ENCODE assay signal across 9 cellular contexts in genomic region chr11:65917434-65918210, GRCh38. TPM values are rescaled to one million over a fixed set of nuclear protein-coding genes. Genes with fewer than 3 reads are reported as not detected.
DNase-seq lines count a peak whose midpoint lies in the region; TF ChIP-seq lines count a peak whose summit lies in the region.
"Had no signal": no experiment of that assay in that cellular context is flagged by ENCODE, and none has a peak within 500 bp of the region (broad histone marks: within the 10 kb centered on the region; RNA-seq: fewer than 3 reads in every experiment).

No MANE protein-coding gene starts in this region.

- no peak for TF ChIP-seq POLR2A in Peyer's patch (IDR thresholded peaks at IDR 0.05)
- TF ChIP-seq POLR2A in ovary (IDR thresholded peaks at IDR 0.05), result no peak

- intact Hi-C loops in Caco-2 (cut with micrococcal nuclease; ENCODE audit: unreplicated experiment) (loop anchor here (2.0 to 5.0 kb wide), 2 partner anchors 27 to 45 kb away; partner anchors contain the start of genes CCDC85B and SART1), ovary (cut with DNase I) (loop anchor here in 1 of 4 donors (2.0 kb wide), 1 partner anchor 29 kb away; the partner anchor contains the start of gene FIBP)

- no peaks in the 10 kb centered on the region for H3K27me3 ChIP-seq in Caco-2 (replicated peaks; ENCODE audit: control insufficient read depth, insufficient read depth, low read length)
- no peaks in the 10 kb centered on the region for H3K27me3 ChIP-seq in Peyer's patch
- no peaks in the 10 kb centered on the region for H3K27me3 ChIP-seq in ovary

- no peaks in the 10 kb centered on the region; the same call in 1 of the 2 replicates for H3K36me3 ChIP-seq in Caco-2 (ENCODE audit: control insufficient read depth, insufficient read depth, low read length)
- peaks cover 0 to 13% (median 0%) of the 10 kb centered on the region in 3 donors for H3K36me3 ChIP-seq in Peyer's patch
- no peaks in the 10 kb centered on the region for H3K36me3 ChIP-seq in ovary

- H3K9me3 Mint-ChIP-seq in Caco-2 (ENCODE audit: unreplicated experiment), result no peaks in the 10 kb centered on the region

- TF ChIP-seq EP300 in ovary (IDR thresholded peaks at IDR 0.05), result no peak

- POLR2A ChIA-PET in Caco-2 (lab: Charles Lee), result interaction anchor here (0.5 to 0.6 kb wide), 2 partner anchors 16 to 29 kb away, joined by 3 to 5 read pairs; partner anchors contain the start of gene FIBP

- H3K4me3 Mint-ChIP-seq in Caco-2 (ENCODE audit: unreplicated experiment), result peak overlapping the region; percentile 90

- H3K36me3 Mint-ChIP-seq in Caco-2 (ENCODE audit: insufficient read depth, unreplicated experiment), result peaks cover 19% of the 10 kb centered on the region

- no TSS peak for BruUV-seq in Caco-2 (replicated peaks; lab: Mats Ljungman, UMichigan)

- H3K27ac Mint-ChIP-seq in Caco-2 (ENCODE audit: unreplicated experiment), result peak overlapping the region; percentile 68

- no peak for TF ChIP-seq CTCF in Caco-2 (IDR thresholded peaks at IDR 0.05; ENCODE audit: insufficient read depth in 1 of 2, low read depth in 1 of 2, low read length in 1 of 2, severe bottlenecking in 1 of 2, unreplicated experiment in 1 of 2)
- TF ChIP-seq CTCF in Peyer's patch (IDR thresholded peaks at IDR 0.05), result no peak
- no peak for TF ChIP-seq CTCF in ovary (IDR thresholded peaks at IDR 0.05)

- H3K4me3 ChIP-seq in Caco-2 (ENCODE audit: low read depth, low read length) (peak overlapping the region; percentile 84), Peyer's patch (peak overlapping the region; percentile 92 to 99 (median 96)), ovary (peak overlapping the region; percentile 92)

- H3K27me3 Mint-ChIP-seq in Caco-2 (ENCODE audit: insufficient read depth, unreplicated experiment), result no peaks in the 10 kb centered on the region

- 57 to 63% (median 61%) methylated on average over 29 to 35 of the region's 35 CpGs for WGBS in ovary, 3 donors

- peaks cover 15% of the 10 kb centered on the region for H3K4me1 ChIP-seq in Caco-2
- H3K4me1 ChIP-seq in Peyer's patch, result peaks cover 2 to 48% (median 21%) of the 10 kb centered on the region in 4 donors
- peaks cover 37% of the 10 kb centered on the region for H3K4me1 ChIP-seq in ovary (ENCODE audit: insufficient read depth)

- no peak for DNase-seq in Caco-2
- no peak for DNase-seq in Peyer's patch
- peak; percentile 27 for DNase-seq in fibroblast of gingiva (ENCODE audit: low read depth)
- peak in 4 of 5 donors; percentile 37 to 56 (median 56) for DNase-seq in ovary
- DNase-seq in stimulated activated CD4-positive, alpha-beta T cell treated with anti-CD3 and anti-CD28 coated beads, Interleukin-1b, Interleukin-23, amount 100 ng/mL, for 48 hours, result no peak
- DNase-seq in COLO668 (lab: John Stamatoyannopoulos, UW; ENCODE audit: unreplicated experiment), result no peak
- no peak for DNase-seq in stimulated activated CD4-positive, alpha-beta T cell treated with anti-CD3 and anti-CD28 coated beads, Interleukin-4, amount 100 ng/mL, for 4 hours
- no peak for DNase-seq in GDM1 (lab: John Stamatoyannopoulos, UW)
- DNase-seq: GOT3 had no signal

- H3K27ac ChIP-seq in Peyer's patch (peak overlapping the region in 3 of 4 donors; percentile 88 to 100 (median 98)), ovary (peak overlapping the region; percentile 79 to 84)

- CTCF ChIA-PET in Caco-2 (lab: Charles Lee), result interaction anchor here (1.6 kb wide), 1 partner anchor 29 kb away, joined by 8 read pairs; the partner anchor contains the start of gene FIBP

- H3K9me3 ChIP-seq in Caco-2, result no peaks in the 10 kb centered on the region
- no peaks in the 10 kb centered on the region for H3K9me3 ChIP-seq in Peyer's patch
- no peaks in the 10 kb centered on the region for H3K9me3 ChIP-seq in ovary

- no peaks in the 10 kb centered on the region for H3K4me1 Mint-ChIP-seq in Caco-2 (ENCODE audit: low read depth, unreplicated experiment)

RNA-seq across cellular contexts. Expression of gene C11orf68, which starts 1.2 kb away (rescaled TPM):
- total RNA-seq in Caco-2 (2022), result 19.7 and 20.1 TPM in 2 replicates
- total RNA-seq in Peyer's patch, result 10 to 100 TPM in 2 of 4 donors, 1 to 10 TPM in 2; 8.3 to 20.6 (median 12.1) TPM
- total RNA-seq in ovary, result 10 to 100 TPM; 13.7 to 70.5 (median 38.4) TPM
- 10 to 100 TPM; 20.5 to 57.8 TPM for polyA plus RNA-seq in ovary

RNA-seq across cellular contexts. Expression of gene DRAP1, which starts 1.6 kb away (rescaled TPM):
- 91.0 and 93.1 TPM in 2 replicates for total RNA-seq in Caco-2 (2022)
- 100 to 1,000 TPM in 1 of 4 donors, 10 to 100 TPM in 3; 32.6 to 112 (median 57.5) TPM for total RNA-seq in Peyer's patch
- 10 to 100 TPM; 40.2 to 84.4 (median 78.3) TPM for total RNA-seq in ovary
- 10 to 100 TPM; 22.2 to 86.7 TPM for polyA plus RNA-seq in ovary

RNA-seq across cellular contexts. Expression of gene FOSL1, which starts 17.4 kb away (rescaled TPM):
- total RNA-seq in Caco-2 (2022) (2.7 and 3.9 TPM in 2 replicates), Peyer's patch (1 to 10 TPM in 3 of 4 donors, not detected in 1; 1.5 to 7.4 (median 1.7) TPM), ovary (1 to 10 TPM in 4 of 7 donors, under 1 TPM in 3; 0.61 to 9.4 (median 1.1) TPM)
- 1 to 10 TPM in 1 of 2 donors, under 1 TPM in 1; 0.94 to 1.0 TPM for polyA plus RNA-seq in ovary

RNA-seq across cellular contexts. Expression of gene CCDC85B, which starts 27.1 kb away (rescaled TPM):
- total RNA-seq in Caco-2 (2022) (13.3 and 14.7 TPM in 2 replicates), Peyer's patch (10 to 100 TPM in 1 of 4 donors, 1 to 10 TPM in 3; 3.5 to 12.4 (median 7.4) TPM), ovary (10 to 100 TPM; 31.5 to 85.0 (median 58.1) TPM)
- polyA plus RNA-seq in ovary, result 10 to 100 TPM in 1 of 2 donors, not detected in 1; 41.5 TPM

RNA-seq across cellular contexts. Expression of gene TSGA10IP, which starts 27.7 kb away (rescaled TPM):
- total RNA-seq in Caco-2 (2022) (0.79 TPM in 1 of 2 replicates, not detected in the other), Peyer's patch (not detected), ovary (not detected)
- polyA plus RNA-seq in ovary, result not detected

Comparison
In these comparisons a context has a peak if more than half of its experiments do, and no peak if none do; other contexts are left out.
1. DNase-seq: peak in fibroblast of gingiva (single experiment) and ovary (4 of 5); none in Caco-2 (0 of 2), Peyer's patch (0 of 3), stimulated activated CD4-positive, alpha-beta T cell treated with anti-CD3 and anti-CD28 coated beads, Interleukin-1b, Interleukin-23, amount 100 ng/mL, for 48 hours (single experiment), COLO668 (single experiment), stimulated activated CD4-positive, alpha-beta T cell treated with anti-CD3 and anti-CD28 coated beads, Interleukin-4, amount 100 ng/mL, for 4 hours (0 of 2) and GDM1 (single experiment).
2. Peak in every context shown above with its lines, with median percentiles within 50 percentile points of each other: H3K4me3 ChIP-seq.